In genomic region chr5:35647128-35647527, GRCh38 we compare ENCODE assay signal across 22 cellular contexts. TPM values are rescaled to one million over a fixed set of nuclear protein-coding genes. Genes with fewer than 3 reads are reported as not detected.
DNase-seq lines count a peak whose midpoint lies in the region; ATAC-seq, FAIRE-seq and TF ChIP-seq lines count a peak whose summit lies in the region.
"Had no signal": no experiment of that assay in that cellular context is flagged by ENCODE, and none has a peak within 500 bp of the region (broad histone marks: within the 10 kb centered on the region; RNA-seq: fewer than 3 reads in every experiment).

No MANE protein-coding gene starts in this region.

- RAD21 ChIA-PET in GM12878 (lab: Charles Lee; ENCODE audit: unreplicated experiment), result no interaction called here

- no peaks in the 10 kb centered on the region for H3K79me2 ChIP-seq in GM12878 (ENCODE audit: control insufficient read depth, insufficient read depth, low read length)

- H2AFZ ChIP-seq in GM12878 (ENCODE audit: control insufficient read depth, low read depth, low read length), result no peak overlapping the region

- in situ Hi-C loops in GM12878 (cut with MboI), result no loop called here

- intact Hi-C loops in GM12878 (cut with micrococcal nuclease; ENCODE audit: unreplicated experiment), result no loop called here

- BruUV-seq in GM12878 (replicated peaks; lab: Mats Ljungman, UMichigan), result no TSS peak

- TF ChIP-seq RAD21 in GM12878 (IDR thresholded peaks at IDR 0.05; ENCODE audit: insufficient read depth, low read depth, low read length), result no peak

- no peaks in the 10 kb centered on the region for H3K9me3 ChIP-seq in HEK293 (ENCODE audit: control insufficient read depth, insufficient read depth, low read depth, low read length)
- no peaks in the 10 kb centered on the region for H3K9me3 ChIP-seq in GM12878 (replicated peaks; ENCODE audit: control insufficient read depth, insufficient read depth, low read length)
- no peaks in the 10 kb centered on the region for H3K9me3 ChIP-seq in SJCRH30 (replicated peaks)
- H3K9me3 ChIP-seq: A549; BLaER1 treated with 17β-estradiol and CSF1 and Interleukin-3, amounts not matched to agents 10 nM and 100 nM; Caco-2 had no signal

- SMC1A ChIA-PET in GM12878 (lab: Charles Lee; ENCODE audit: uncharacterized antibody, unreplicated experiment), result no interaction called here

- no peak overlapping the region for H3K9ac ChIP-seq in GM12878 (ENCODE audit: control insufficient read depth, insufficient read depth, low read length)
- H3K9ac ChIP-seq: BLaER1 treated with 17β-estradiol and CSF1 and Interleukin-3, amounts not matched to agents 10 nM and 100 nM had no signal

- ATAC-seq in GM12878, result no peak
- ATAC-seq in GM21528 (IDR thresholded peaks at IDR 0.05; ENCODE audit: low FRiP score, unreplicated experiment), result no peak
- ATAC-seq: A549; CD8-positive, alpha-beta T cell had no signal

- POLR2A ChIA-PET in HEK293 (lab: Yijun Ruan, JAX) (no interaction called here), GM12878 (lab: Charles Lee) (interaction anchor here (0.7 to 0.8 kb wide), 2 partner anchors 120 to 192 kb away, joined by 3 read pairs; no protein-coding TSS in a partner anchor)

- TF ChIP-seq CTCF in HEK293 (tag by site-specific recombination; IDR thresholded peaks at IDR 0.05), result no peak
- no peak for TF ChIP-seq CTCF in GM12878 (IDR thresholded peaks at IDR 0.05 in 2 of 3, conservative IDR thresholded peaks at IDR 0.05 in 1 of 3; ENCODE audit: control insufficient read depth in 2 of 3, extremely low read depth in 1 of 3, insufficient read depth in 1 of 3, low read depth in 3 of 3, low read length in 3 of 3)

- no peak for TF ChIP-seq EP300 in GM12878 (IDR thresholded peaks at IDR 0.05; ENCODE audit: borderline replicate concordance in 1 of 2, control insufficient read depth in 1 of 2, low read depth in 2 of 2, low read length in 2 of 2)

- CTCF ChIA-PET in HEK293 (lab: Yijun Ruan, JAX), result interaction anchor here (0.6 kb wide), 2 partner anchors 129 to 416 kb away, joined by 3 read pairs; no protein-coding TSS in a partner anchor
- CTCF ChIA-PET in GM12878 (lab: Yijun Ruan, JAX), result interaction anchor here (8.1 kb wide), 1 partner anchor 280 kb away, joined by 192 read pairs; no protein-coding TSS in a partner anchor

- TF ChIP-seq POLR2A in GM12878 (IDR thresholded peaks at IDR 0.05; ENCODE audit: low read depth, low read length), result no peak

- DNase-seq in NCI-H2171 (lab: John Stamatoyannopoulos, UW), result peak; percentile 11
- DNase-seq in NCI-H2171 treated with DMSO at 0.1 percent for 48 hours (lab: John Stamatoyannopoulos, UW), result no peak
- DNase-seq in GM12878 (ENCODE audit: low read depth, low spot score), result no peak
- DNase-seq in urothelium cell line (ENCODE audit: low spot score), result no peak
- no peak for DNase-seq in SJCRH30
- DNase-seq: AML-193; Caco-2; Calu3; CD4-positive, alpha-beta T cell; CD8-positive, alpha-beta T cell; DMS79 treated with DMSO at 0.1 percent for 48 hours; GF-D8 had no signal

- 86% methylated on average over 1 of the region's 1 CpG for WGBS in GM12878 (ENCODE audit: insufficient coverage, insufficient replicate concordance, low lambda C conversion rate, missing lambda C conversion rate)

- H3K27ac ChIP-seq in HEK293 (ENCODE audit: extremely low read depth, low read depth, low read length) (no peak overlapping the region), GM12878 (ENCODE audit: control insufficient read depth, insufficient read depth) (no peak overlapping the region), SJCRH30 (no peak overlapping the region)
- H3K27ac ChIP-seq: 22Rv1; A549; BLaER1 treated with 17β-estradiol and CSF1 and Interleukin-3, amounts not matched to agents 10 nM and 100 nM; C4-2B had no signal

- no peak for FAIRE-seq in GM12878 (lab: Jason Lieb, UNC)
- peak; percentile 30 for FAIRE-seq in urothelium cell line (lab: Jason Lieb, UNC)
- FAIRE-seq: A549, D721Med, G401.6, GM12892, GM19239 had no signal

- H3K4me3 ChIP-seq in HEK293 (ENCODE audit: low read depth, low read length), result no peak overlapping the region
- H3K4me3 ChIP-seq in GM12878, result no peak overlapping the region
- H3K4me3 ChIP-seq in SJCRH30, result no peak overlapping the region
- H3K4me3 ChIP-seq: A549; BLaER1 treated with 17β-estradiol and CSF1 and Interleukin-3, amounts not matched to agents 10 nM and 100 nM had no signal

- H4K20me1 ChIP-seq in GM12878 (ENCODE audit: control insufficient read depth, insufficient read depth), result no peaks in the 10 kb centered on the region
- H4K20me1 ChIP-seq: BLaER1 treated with 17β-estradiol and CSF1 and Interleukin-3, amounts not matched to agents 10 nM and 100 nM had no signal

- H3K4me2 ChIP-seq in GM12878 (ENCODE audit: control insufficient read depth, insufficient read depth), result no peak overlapping the region
- H3K4me2 ChIP-seq: A549; BLaER1 treated with 17β-estradiol and CSF1 and Interleukin-3, amounts not matched to agents 10 nM and 100 nM had no signal

- H3K36me3 ChIP-seq in HEK293 (ENCODE audit: control insufficient read depth in 2 of 2, insufficient read depth in 1 of 2, low read length in 2 of 2) (no peaks in the 10 kb centered on the region), GM12878 (ENCODE audit: control insufficient read depth in 2 of 2, insufficient read depth in 2 of 2, low read length in 1 of 2) (no peaks in the 10 kb centered on the region), SJCRH30 (no peaks in the 10 kb centered on the region)
- H3K36me3 ChIP-seq: BLaER1 treated with 17β-estradiol and CSF1 and Interleukin-3, amounts not matched to agents 10 nM and 100 nM had no signal

- H3K27me3 ChIP-seq in GM12878 (replicated peaks in 1 of 2; ENCODE audit: control insufficient read depth in 2 of 2, insufficient read depth in 2 of 2, low read length in 1 of 2) (no peaks in the 10 kb centered on the region), SJCRH30 (no peaks in the 10 kb centered on the region)
- H3K27me3 ChIP-seq: BLaER1 treated with 17β-estradiol and CSF1 and Interleukin-3, amounts not matched to agents 10 nM and 100 nM had no signal

- H3K4me1 ChIP-seq in HEK293 (ENCODE audit: control insufficient read depth, insufficient read depth, low read length) (no peaks in the 10 kb centered on the region), GM12878 (ENCODE audit: control insufficient read depth, insufficient read depth, low read length) (no peaks in the 10 kb centered on the region), SJCRH30 (no peaks in the 10 kb centered on the region)
- H3K4me1 ChIP-seq: A549; BLaER1 treated with 17β-estradiol and CSF1 and Interleukin-3, amounts not matched to agents 10 nM and 100 nM; Caco-2 had no signal

TF ChIP-seq in HEK293, 187 proteins besides CTCF, POLR2A, EP300 and RAD21 (continues in another document):
- TF ChIP-seq KLF9 (tag by site-specific recombination; IDR thresholded peaks at IDR 0.05; ENCODE audit: low read depth) (no peak), ZNF670 (tag by site-specific recombination; IDR thresholded peaks at IDR 0.05; ENCODE audit: low read depth) (no peak), PRDM1 (tag by site-specific recombination; IDR thresholded peaks at IDR 0.05) (peak; percentile 45; the same call in 1 of the 2 replicates)

TF ChIP-seq in GM12878, 131 proteins besides CTCF, POLR2A, EP300 and RAD21:
- no peak for TF ChIP-seq MTA2 (IDR thresholded peaks at IDR 0.05; ENCODE audit: low read depth)
- peak; percentile 16 for TF ChIP-seq MEF2B (IDR thresholded peaks at IDR 0.05; ENCODE audit: partially characterized antibody, poor library complexity, severe bottlenecking)

RNA-seq across cellular contexts. Expression of gene SPEF2, which starts 29.5 kb away (rescaled TPM):
- 7.4 and 11.3 TPM in 2 replicates for total RNA-seq in GM12878 (2013; cell fraction: nucleolus; rRNA removed)
- 0.11 TPM in 1 of 2 replicates, not detected in the other for total RNA-seq in GM12878 (2014; rRNA removed)
- 0.05 and 0.27 TPM in 2 replicates for total RNA-seq in GM12878 (2014; rRNA removed; fragmentation: Illumina TruSeq; extraction: Trizol)
- 0.24 TPM in 1 of 2 replicates, not detected in the other for total RNA-seq in GM12878 (2021)
- not detected for polyA plus RNA-seq in GM12878 (2011; ENCODE audit: low read depth)
- polyA plus RNA-seq in GM12878 (2011; rRNA removed), result 2.0 and 3.9 TPM in 2 replicates
- polyA plus RNA-seq in GM12878 (2011; cell fraction: cytosol; rRNA removed), result 0.48 TPM in 2 replicates
- polyA plus RNA-seq in GM12878 (2011; cell fraction: nucleus; rRNA removed), result 3.3 and 5.0 TPM in 2 replicates
- 0.07 TPM in 1 of 2 replicates, not detected in the other for polyA plus RNA-seq in GM12878 (2012)
- polyA plus RNA-seq in GM12878 (2014; fragmentation: Illumina TruSeq; extraction: Trizol), result 0.07 and 0.38 TPM in 2 replicates
- polyA plus RNA-seq in GM12878 (2014; fragmentation: Nextera tagmentation; extraction: Ambion mirVana), result under 1 TPM; 0.03 to 0.05 TPM
- polyA plus RNA-seq in GM12878 (2014; rRNA removed), result 0.14 TPM in 1 of 2 replicates, not detected in the other
- polyA plus RNA-seq in GM12878 (2016; fragmentation: Nextera tagmentation; extraction: Ambion mirVana), result under 1 TPM in 1 of 2 experiments, not detected in 1; 0.04 TPM
- 0.77 and 1.2 TPM in 2 replicates for polyA minus RNA-seq in GM12878 (2011; rRNA and poly(A)+ RNA removed)
- not detected in 2 replicates for polyA minus RNA-seq in GM12878 (2011; cell fraction: cytosol; rRNA and poly(A)+ RNA removed)
- polyA minus RNA-seq in GM12878 (2011; cell fraction: nucleus; rRNA and poly(A)+ RNA removed), result 3.4 TPM in 2 replicates
- not detected in 2 replicates for total RNA-seq in SJCRH30 (2014; rRNA removed; shearing (Covaris generic))
